ENCODE assay signal across 8 cellular contexts in genomic region chr7:73707045-73707631, GRCh38. TPM values are rescaled to one million over a fixed set of nuclear protein-coding genes. Genes with fewer than 3 reads are reported as not detected.
DNase-seq lines count a peak whose midpoint lies in the region; ATAC-seq and TF ChIP-seq lines count a peak whose summit lies in the region.

No MANE protein-coding gene starts in this region.

- intact Hi-C loops in body of pancreas (cut with DNase I) (no loop called here), posterior cingulate gyrus (cut with DNase I) (no loop called here)

- H3K27me3 ChIP-seq in body of pancreas (no peaks in the 10 kb centered on the region), suprapubic skin (no peaks in the 10 kb centered on the region)

- H3K4me3 ChIP-seq in body of pancreas (no peak overlapping the region), suprapubic skin (no peak overlapping the region)

- TF ChIP-seq CTCF in body of pancreas (IDR thresholded peaks at IDR 0.05) (no peak), suprapubic skin (IDR thresholded peaks at IDR 0.05) (no peak)

- ATAC-seq in body of pancreas (peak; percentile 80), GM18861 (IDR thresholded peaks at IDR 0.05; ENCODE audit: unreplicated experiment) (no peak)

- TF ChIP-seq POLR2A in body of pancreas (IDR thresholded peaks at IDR 0.05), result peak; percentile 17 to 39 (median 19)
- no peak for TF ChIP-seq POLR2A in suprapubic skin (IDR thresholded peaks at IDR 0.05)

- no peaks in the 10 kb centered on the region for H3K36me3 ChIP-seq in body of pancreas (replicated peaks in 1 of 2; ENCODE audit: insufficient read depth in 1 of 2, low read depth in 2 of 2)
- H3K36me3 ChIP-seq in suprapubic skin, result peaks cover 4% of the 10 kb centered on the region

- WGBS in body of pancreas, 2 donors, result 56 to 67% methylated on average over 8 to 15 of the region's 15 CpGs
- 75% methylated on average over 10 of the region's 15 CpGs for WGBS in suprapubic skin

- H3K9me3 ChIP-seq in body of pancreas (no peaks in the 10 kb centered on the region), suprapubic skin (no peaks in the 10 kb centered on the region)

- TF ChIP-seq EP300 in suprapubic skin (IDR thresholded peaks at IDR 0.05), result no peak

- no peaks in the 10 kb centered on the region for H3K4me1 ChIP-seq in body of pancreas
- H3K4me1 ChIP-seq in suprapubic skin, result peaks cover 21% of the 10 kb centered on the region

- DNase-seq in GF-D8 (lab: John Stamatoyannopoulos, UW), result peak; percentile 36
- DNase-seq in NCI-H2196 treated with DMSO at 0.1 percent for 48 hours (lab: John Stamatoyannopoulos, UW; ENCODE audit: unreplicated experiment), result peak; percentile 90
- DNase-seq in body of pancreas, result peak; percentile 75 to 89 (median 85)
- peak in 8 of 10 donors; percentile 61 to 96 (median 78) for DNase-seq in posterior cingulate gyrus
- no peak for DNase-seq in GOT3 (lab: John Stamatoyannopoulos, UW)
- no peak for DNase-seq in suprapubic skin (ENCODE audit: low spot score in 2 of 2)
- DNase-seq in NOMO-1 treated with dmso at 0.1 percent for 144 hours (lab: John Stamatoyannopoulos, UW; ENCODE audit: unreplicated experiment), result no peak

- H3K27ac ChIP-seq in body of pancreas, result peak overlapping the region; percentile 49 to 73 (median 70)
- H3K27ac ChIP-seq in suprapubic skin, result no peak overlapping the region

RNA-seq across cellular contexts. Expression of gene STX1A, which starts 12.3 kb away (rescaled TPM):
- total RNA-seq in body of pancreas (10 to 100 TPM in 1 of 2 donors, 1 to 10 TPM in 1; 9.9 to 12.5 TPM), suprapubic skin (1 to 10 TPM; 3.3 to 6.0 (median 4.3) TPM)

RNA-seq across cellular contexts. Expression of gene BUD23, which starts 23.7 kb away (rescaled TPM):
- 10 to 100 TPM; 34.3 to 43.3 TPM for total RNA-seq in body of pancreas
- total RNA-seq in suprapubic skin, result 10 to 100 TPM; 48.1 to 65.8 (median 53.8) TPM

RNA-seq across cellular contexts. Expression of gene DNAJC30, which starts 23.9 kb away (rescaled TPM):
- total RNA-seq in body of pancreas (1 to 10 TPM; 3.6 to 5.6 TPM), suprapubic skin (1 to 10 TPM; 4.4 to 4.9 (median 4.8) TPM)

RNA-seq across cellular contexts. Expression of gene ABHD11, which starts 31.5 kb away (rescaled TPM):
- total RNA-seq in body of pancreas (10 to 100 TPM; 21.5 to 22.7 TPM), suprapubic skin (10 to 100 TPM; 15.2 to 39.4 (median 23.7) TPM)

RNA-seq across cellular contexts. Expression of gene VPS37D, which starts 39.5 kb away (rescaled TPM):
- 1 to 10 TPM; 1.3 to 6.0 TPM for total RNA-seq in body of pancreas
- 1 to 10 TPM; 1.9 to 3.5 (median 2.1) TPM for total RNA-seq in suprapubic skin

Comparison
In these comparisons a context has a peak if more than half of its experiments do, and no peak if none do; other contexts are left out.
1. DNase-seq: peak in GF-D8 (single experiment), NCI-H2196 treated with DMSO at 0.1 percent for 48 hours (single experiment), body of pancreas (4 of 4) and posterior cingulate gyrus (8 of 10); none in GOT3 (single experiment), suprapubic skin (0 of 2) and NOMO-1 treated with dmso at 0.1 percent for 144 hours (single experiment).
2. POLR2A ChIP-seq: peak in body of pancreas (3 of 3); none in suprapubic skin (0 of 2).